ENCODE assay signal across 1 cellular context in the genomic region with DNA sequence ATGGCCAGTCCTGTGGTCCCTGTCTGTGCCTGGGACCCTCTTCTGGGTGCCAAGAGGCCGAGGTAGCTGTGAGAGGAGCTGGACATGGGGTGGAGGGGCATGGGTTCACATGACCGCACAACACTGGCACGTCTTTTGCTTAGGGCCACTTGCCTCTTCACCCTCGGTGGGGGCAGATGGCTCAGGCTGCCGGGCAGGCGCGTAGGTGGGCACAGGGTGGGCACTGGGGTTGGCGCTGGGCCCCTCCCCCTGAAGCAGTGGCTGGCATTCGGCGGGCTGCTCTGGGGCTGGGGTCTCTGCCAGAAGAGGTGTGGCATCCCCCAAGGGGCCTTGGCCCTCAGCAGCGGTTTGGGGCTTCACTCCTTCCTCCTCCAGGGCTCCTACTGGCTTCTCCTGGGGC.
TF ChIP-seq lines count a peak whose summit lies in the region.

No MANE protein-coding gene starts in this region.

TF ChIP-seq in IMR-90, 13 proteins besides CTCF, POLR2A, EP300 and RAD21 (continued from another document):
- TF ChIP-seq ELK1 (IDR thresholded peaks at IDR 0.05; ENCODE audit: borderline replicate concordance, low read depth, low read length) (no peak), NFE2L2 (IDR thresholded peaks at IDR 0.05; ENCODE audit: low read depth, low read length) (no peak)
TF ChIP-seq in IMR-90: peak in this region for 0.
